12 cellular contexts compared by ENCODE assay signal in genomic region chr2:119545076-119545475, GRCh38. TPM values are rescaled to one million over a fixed set of nuclear protein-coding genes. Genes with fewer than 3 reads are reported as not detected.
DNase-seq lines count a peak whose midpoint lies in the region; ATAC-seq and TF ChIP-seq lines count a peak whose summit lies in the region.
"Had no signal": no experiment of that assay in that cellular context is flagged by ENCODE, and none has a peak within 500 bp of the region (broad histone marks: within the 10 kb centered on the region; RNA-seq: fewer than 3 reads in every experiment).

No MANE protein-coding gene starts in this region.

- CTCF ChIA-PET in AG04449 (lab: Yijun Ruan, JAX), result no interaction called here

- POLR2A ChIA-PET in AG04449 (lab: Yijun Ruan, JAX), result no interaction called here

- intact Hi-C loops in CD14-positive monocyte (cut with micrococcal nuclease), result no loop called here

- no peaks in the 10 kb centered on the region; the same call in 1 of the 2 replicates for H3K4me1 Mint-ChIP-seq in HFFc6 (ENCODE audit: low read depth)
- H3K4me1 Mint-ChIP-seq in nephron progenitor cell, result peaks cover 34% of the 10 kb centered on the region
- peaks cover 4% of the 10 kb centered on the region for H3K4me1 Mint-ChIP-seq in CD14-positive monocyte

- no peak for ATAC-seq in GM21390 (IDR thresholded peaks at IDR 0.05; ENCODE audit: unreplicated experiment)

- no peak overlapping the region for H3K4me3 ChIP-seq in AG04449 (ENCODE audit: low read depth, low read length)
- no peak overlapping the region for H3K4me3 ChIP-seq in fibroblast of mammary gland (ENCODE audit: control insufficient read depth, low read depth, low read length)

- no peaks in the 10 kb centered on the region for H3K9me3 Mint-ChIP-seq in HFFc6
- peaks cover 4% of the 10 kb centered on the region for H3K9me3 Mint-ChIP-seq in nephron progenitor cell
- peaks cover 0 to 20% (median 10%) of the 10 kb centered on the region in 7 donors for H3K9me3 Mint-ChIP-seq in CD14-positive monocyte
- H3K9me3 Mint-ChIP-seq: dendritic cell treated with granulocyte-macrophage colony-stimulating factor and Interleukin-4, amounts not matched to agents 40 ng/mL and 50 ng/mL, for 4 days had no signal

- DNase-seq in AG04449 (ENCODE audit: low read depth, low spot score) (peak; percentile 3), HFFc6 (no peak), fibroblast of mammary gland (ENCODE audit: low read depth) (peak; percentile 26), nephron progenitor cell (no peak), NCI-H2196 treated with DMSO at 0.1 percent for 48 hours (lab: John Stamatoyannopoulos, UW; ENCODE audit: unreplicated experiment) (no peak), CD14-positive monocyte (ENCODE audit: low spot score) (no peak), activated gamma-delta T cell (lab: John Stamatoyannopoulos, UW) (no peak)
- DNase-seq: NCI-H2171 treated with DMSO at 0.1 percent for 48 hours, SIG-M5 had no signal

- H3K4me3 Mint-ChIP-seq in HFFc6, result 0 out of 2 replicates have a peak overlapping the region, but pooled peaks have one; percentile 12
- peak overlapping the region; percentile 76 for H3K4me3 Mint-ChIP-seq in nephron progenitor cell
- H3K4me3 Mint-ChIP-seq in CD14-positive monocyte, result peak overlapping the region in 1 of 2 donors; percentile 77

- peaks cover 6% of the 10 kb centered on the region for H3K27me3 Mint-ChIP-seq in HFFc6 (ENCODE audit: insufficient read depth)
- H3K27me3 Mint-ChIP-seq in nephron progenitor cell (ENCODE audit: low read depth, poor library complexity), result peaks cover 12% of the 10 kb centered on the region
- H3K27me3 Mint-ChIP-seq in CD14-positive monocyte (ENCODE audit: low read depth in 3 of 3), result peaks cover 52 to 59% (median 54%) of the 10 kb centered on the region in 3 donors

- TF ChIP-seq CTCF in AG04449 (IDR thresholded peaks at IDR 0.05; ENCODE audit: insufficient read depth, low read length, missing control alignments) (no peak), HFFc6 (IDR thresholded peaks at IDR 0.05) (no peak), fibroblast of mammary gland (conservative IDR thresholded peaks at IDR 0.05; ENCODE audit: control insufficient read depth, insufficient read depth, low read depth, low read length) (no peak), nephron progenitor cell (IDR thresholded peaks at IDR 0.05) (no peak), CD14-positive monocyte (IDR thresholded peaks at IDR 0.05) (no peak)

- H3K27ac Mint-ChIP-seq in HFFc6 (no peak overlapping the region), nephron progenitor cell (peak overlapping the region; percentile 50), CD14-positive monocyte (no peak overlapping the region)
- H3K27ac Mint-ChIP-seq: dendritic cell treated with granulocyte-macrophage colony-stimulating factor and Interleukin-4, amounts not matched to agents 40 ng/mL and 50 ng/mL, for 4 days had no signal

- H3K36me3 Mint-ChIP-seq in HFFc6 (ENCODE audit: low read depth) (no peaks in the 10 kb centered on the region), nephron progenitor cell (ENCODE audit: low read depth) (no peaks in the 10 kb centered on the region), CD14-positive monocyte (peaks cover 0 to 7% of the 10 kb centered on the region in 2 donors)

RNA-seq across cellular contexts. Expression of gene CFAP221, which starts 0.8 kb away (rescaled TPM):
- not detected for total RNA-seq in HFFc6 (2021; fragmentation: NEBNext Ultra II Directional; extraction: Animal tissue kit (Norgen Biotek cat#: 25700))
- not detected for polyA plus RNA-seq in CD14-positive monocyte

RNA-seq across cellular contexts. Expression of gene SCTR, which starts 20.8 kb away (rescaled TPM):
- not detected for total RNA-seq in HFFc6 (2021; fragmentation: NEBNext Ultra II Directional; extraction: Animal tissue kit (Norgen Biotek cat#: 25700))
- not detected for polyA plus RNA-seq in CD14-positive monocyte
- total RNA-seq: thyroid gland had no signal

Comparison
In these comparisons a context has a peak if more than half of its experiments do, and no peak if none do; other contexts are left out.
1. DNase-seq: peak in AG04449 (single experiment) and fibroblast of mammary gland (single experiment); none in HFFc6 (single experiment), nephron progenitor cell (single experiment), NCI-H2196 treated with DMSO at 0.1 percent for 48 hours (single experiment), CD14-positive monocyte (single experiment) and activated gamma-delta T cell (single experiment).